Comparison of ENCODE assay signal across 24 cellular contexts in the genomic region with DNA sequence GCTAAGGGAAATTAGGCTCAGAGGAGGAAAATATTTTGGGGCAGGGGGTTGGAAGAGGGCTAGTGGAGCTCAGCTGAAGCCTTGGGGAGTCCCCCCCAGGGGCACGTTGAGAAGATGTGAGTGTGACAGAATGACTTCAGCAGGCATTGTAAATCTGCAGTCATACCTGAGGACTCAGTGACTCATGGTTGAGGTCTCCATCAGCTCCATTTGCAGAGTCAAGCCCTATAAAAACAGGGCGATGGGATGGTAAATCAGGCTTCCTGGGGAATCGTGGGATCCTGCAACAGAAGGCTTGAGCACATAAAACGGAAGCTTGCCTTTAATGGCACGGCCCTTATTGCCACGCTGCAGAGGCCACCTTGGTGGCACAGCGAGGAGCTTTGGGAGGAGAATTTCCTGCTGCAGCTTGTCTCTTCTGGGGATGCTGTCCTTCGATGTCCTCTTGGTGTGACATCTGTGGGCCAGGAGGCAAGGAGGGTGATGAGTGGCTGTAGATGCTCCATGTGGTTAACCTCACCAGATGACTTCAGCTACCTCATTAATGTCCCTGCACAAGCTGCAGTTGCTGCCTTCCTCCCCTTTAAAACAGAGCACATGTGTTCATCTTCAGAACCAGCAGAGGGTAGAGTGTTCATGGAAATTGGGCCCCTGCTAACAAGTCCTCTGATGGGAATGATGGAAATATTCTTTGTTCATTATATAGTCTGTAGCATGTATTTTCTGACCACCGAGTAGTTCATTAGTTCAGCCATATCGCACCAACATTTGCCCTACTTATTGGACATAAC.
DNase-seq lines count a peak whose midpoint lies in the region; ATAC-seq and TF ChIP-seq lines count a peak whose summit lies in the region.
"Had no signal": no experiment of that assay in that cellular context is flagged by ENCODE, and none has a peak within 500 bp of the region (broad histone marks: within the 10 kb centered on the region; RNA-seq: fewer than 3 reads in every experiment).

No MANE protein-coding gene starts in this region.

- no peaks in the 10 kb centered on the region for H3K4me1 ChIP-seq in HEK293 (ENCODE audit: control insufficient read depth, insufficient read depth, low read length)
- H3K4me1 ChIP-seq: vagina had no signal

- DNase-seq in AG08395 (ENCODE audit: low spot score) (peak; percentile 31), SW480 (ENCODE audit: low spot score) (peak; percentile 37), fibroblast of pulmonary artery (ENCODE audit: low read depth) (peak; percentile 8), GM10248 (ENCODE audit: extremely low spot score) (no peak)
- DNase-seq: activated B cell treated with CpG ODN at 0.5 μM for 24 hours; activated naive CD8-positive, alpha-beta T cell treated with anti-CD3 and anti-CD28 coated beads for 36 hours; EL; H7; islet precursor cell; KBM-7; mammary epithelial cell; naive thymus-derived CD4-positive, alpha-beta T cell; NCI-H1092 treated with DMSO at 0.1 percent for 48 hours; posterior cingulate gyrus; stimulated activated CD4-positive, alpha-beta T cell treated with anti-CD3 and anti-CD28 coated beads, Interleukin-4, amount 100 ng/mL, for 24 hours; substantia nigra had no signal

- no peak overlapping the region for H3K27ac ChIP-seq in HEK293 (ENCODE audit: extremely low read depth, low read depth, low read length)
- H3K27ac ChIP-seq: hepatocyte, skin epidermis, vagina had no signal

- TF ChIP-seq CTCF in HEK293 (tag by site-specific recombination; IDR thresholded peaks at IDR 0.05) (peak; percentile 73), fibroblast of pulmonary artery (IDR thresholded peaks at IDR 0.05; ENCODE audit: low read length, missing control alignments) (no peak), GM10248 (IDR thresholded peaks at IDR 0.05; ENCODE audit: control extremely low read depth, extremely low read depth, low read depth, missing control alignments) (no peak)

- no peak for ATAC-seq in GM21825 (IDR thresholded peaks at IDR 0.05; ENCODE audit: unreplicated experiment)
- no peak for ATAC-seq in HG02623 (IDR thresholded peaks at IDR 0.05; ENCODE audit: unreplicated experiment)
- no peak for ATAC-seq in HG02642 (IDR thresholded peaks at IDR 0.05; ENCODE audit: poor library complexity, unreplicated experiment)
- ATAC-seq: esophagus mucosa; naive thymus-derived CD4-positive, alpha-beta T cell had no signal

- H3K9me3 ChIP-seq in HEK293 (ENCODE audit: control insufficient read depth, insufficient read depth, low read depth, low read length): no peaks in the 10 kb centered on the region
- H3K9me3 ChIP-seq: vagina had no signal

- H3K4me3 ChIP-seq in HEK293 (ENCODE audit: low read depth, low read length) (no peak overlapping the region), fibroblast of pulmonary artery (replicated peaks; ENCODE audit: low read depth, low read length) (no peak overlapping the region)
- H3K4me3 ChIP-seq: hepatocyte, skin epidermis, vagina had no signal

- no peaks in the 10 kb centered on the region for H3K36me3 ChIP-seq in HEK293 (ENCODE audit: control insufficient read depth in 2 of 2, insufficient read depth in 1 of 2, low read length in 2 of 2)
- H3K36me3 ChIP-seq: vagina had no signal

- POLR2A ChIA-PET in HEK293 (lab: Yijun Ruan, JAX) (no interaction called here), GM10248 (lab: Yijun Ruan, JAX) (no interaction called here)

- CTCF ChIA-PET in HEK293 (lab: Yijun Ruan, JAX): no interaction called here
- CTCF ChIA-PET in GM10248 (lab: Yijun Ruan, JAX): interaction anchor here (1.0 kb wide), 1 partner anchor 19 kb away, joined by 3 read pairs; no protein-coding TSS in a partner anchor

TF ChIP-seq in HEK293, 187 proteins besides CTCF, POLR2A, EP300 and RAD21:
- TF ChIP-seq ZIC2 (tag by site-specific recombination; IDR thresholded peaks at IDR 0.05) (peak; percentile 34; the same call in 1 of the 2 replicates), ZNF561 (tag by site-specific recombination; IDR thresholded peaks at IDR 0.05; ENCODE audit: borderline replicate concordance) (no peak), ZNF157 (tag by site-specific recombination; IDR thresholded peaks at IDR 0.05) (no peak)
TF ChIP-seq in HEK293: peak in this region for 1.
